ENCODE assay signal across 8 cellular contexts in the genomic region with DNA sequence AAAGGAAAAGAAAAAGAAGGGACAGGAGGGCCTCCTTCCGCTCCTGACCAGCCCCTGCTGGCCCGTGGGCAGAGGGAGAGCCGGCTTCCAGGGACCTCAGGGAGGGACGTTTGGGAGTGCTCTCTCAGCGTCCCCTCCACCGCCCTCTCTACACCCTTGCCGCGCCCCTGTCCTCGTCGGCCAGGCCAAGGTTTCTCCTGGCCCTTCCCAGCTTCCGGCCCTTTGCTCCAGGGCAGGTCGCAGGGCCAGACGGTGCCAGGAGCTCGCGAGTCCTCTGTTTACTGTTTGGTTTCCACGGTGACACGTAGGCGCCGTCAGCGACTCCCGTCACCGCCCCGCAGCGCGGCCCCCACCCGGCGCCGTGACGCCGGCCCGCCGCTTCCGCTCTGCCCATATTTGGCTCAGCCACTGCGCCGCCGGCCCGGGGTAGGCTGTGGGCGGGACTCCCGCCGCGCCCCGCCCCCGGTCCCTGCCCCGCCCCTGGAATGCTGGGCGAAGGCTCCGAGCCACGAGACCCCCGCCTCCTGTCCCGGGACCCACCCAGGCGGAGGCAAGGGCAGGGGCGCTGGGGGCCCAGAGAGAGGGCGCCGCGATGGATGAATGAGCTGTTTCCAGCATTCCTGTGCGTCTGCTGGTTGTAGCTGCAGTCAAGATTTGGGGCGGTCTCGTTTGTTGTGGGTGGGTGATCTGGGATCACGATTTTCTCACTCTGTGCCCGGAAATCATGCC. TPM values are rescaled to one million over a fixed set of nuclear protein-coding genes. Genes with fewer than 3 reads are reported as not detected.
DNase-seq lines count a peak whose midpoint lies in the region; ATAC-seq and FAIRE-seq lines count a peak whose summit lies in the region.

No MANE protein-coding gene starts in this region.

- peak overlapping the region; percentile 92 for H3K27ac ChIP-seq in effector memory CD4-positive, alpha-beta T cell (ENCODE audit: insufficient read depth, low read length, poor library complexity, severe bottlenecking)
- peak overlapping the region; percentile 75 for H3K27ac ChIP-seq in mesenchymal stem cell (ENCODE audit: low read length, poor library complexity, severe bottlenecking)

- H3K4me2 ChIP-seq in mesenchymal stem cell (ENCODE audit: low read length, poor library complexity, severe bottlenecking), result peak overlapping the region; percentile 98

- H3K4me3 ChIP-seq in effector memory CD4-positive, alpha-beta T cell (ENCODE audit: insufficient read depth, low read depth, low read length, poor library complexity, severe bottlenecking), result peak overlapping the region; percentile 64
- H3K4me3 ChIP-seq in mesenchymal stem cell (ENCODE audit: insufficient read depth in 1 of 2, low read depth in 1 of 2, low read length in 2 of 2), result peak overlapping the region; percentile 81 to 90

- peak; percentile 99 for FAIRE-seq in HTR-8/SVneo (lab: Jason Lieb, UNC)

- H2BK15ac ChIP-seq in mesenchymal stem cell (ENCODE audit: low read depth, poor library complexity, severe bottlenecking), result peak overlapping the region; percentile 93

- peak; percentile 96 for ATAC-seq in GM21390 (IDR thresholded peaks at IDR 0.05; ENCODE audit: unreplicated experiment)

- WGBS in mesenchymal stem cell, result under 1% methylated on average over 49 of the region's 59 CpGs

- H3K9me3 ChIP-seq in effector memory CD4-positive, alpha-beta T cell (ENCODE audit: control insufficient read depth, low read length), result no peaks in the 10 kb centered on the region
- no peaks in the 10 kb centered on the region for H3K9me3 ChIP-seq in mesenchymal stem cell (ENCODE audit: control insufficient read depth, low read length)

- no peak overlapping the region for H3K14ac ChIP-seq in mesenchymal stem cell (ENCODE audit: low read length in 2 of 2)

- no peaks in the 10 kb centered on the region for H3K27me3 ChIP-seq in effector memory CD4-positive, alpha-beta T cell (replicated peaks; ENCODE audit: control insufficient read depth, insufficient read depth, low read length, poor library complexity, severe bottlenecking)
- H3K27me3 ChIP-seq in mesenchymal stem cell (ENCODE audit: control insufficient read depth in 1 of 2, insufficient read depth in 1 of 2, low read length in 2 of 2), result peaks cover 0 to 13% of the 10 kb centered on the region in 2 experiments

- peak overlapping the region; percentile 100 for H3K9ac ChIP-seq in mesenchymal stem cell (ENCODE audit: low read length)

- no peak overlapping the region for H3K23ac ChIP-seq in mesenchymal stem cell (ENCODE audit: low read length in 2 of 2)

- H2BK120ac ChIP-seq in mesenchymal stem cell (ENCODE audit: low read depth, low read length), result peak overlapping the region; percentile 80

- no peaks in the 10 kb centered on the region for H3K36me3 ChIP-seq in effector memory CD4-positive, alpha-beta T cell (ENCODE audit: control insufficient read depth, insufficient read depth, low read length)
- H3K36me3 ChIP-seq in mesenchymal stem cell (ENCODE audit: control insufficient read depth in 1 of 2, insufficient read depth in 2 of 2, low read depth in 1 of 2, low read length in 2 of 2), result no peaks in the 10 kb centered on the region

- peak overlapping the region; percentile 95 for H3K18ac ChIP-seq in mesenchymal stem cell (ENCODE audit: low read depth in 1 of 2, low read length in 2 of 2)

- peak overlapping the region; percentile 12 to 65 for H2BK12ac ChIP-seq in mesenchymal stem cell (ENCODE audit: low read length in 2 of 2)

- no peak overlapping the region for H2AK5ac ChIP-seq in mesenchymal stem cell (ENCODE audit: low read length, severe bottlenecking)

- DNase-seq in COLO668 (lab: John Stamatoyannopoulos, UW; ENCODE audit: unreplicated experiment), result peak; percentile 98
- peak; percentile 100 for DNase-seq in HTR-8/SVneo (ENCODE audit: insufficient read length, low spot score)
- DNase-seq in NOMO-1 treated with DMSO at 0.1 percent for 48 hours (lab: John Stamatoyannopoulos, UW; ENCODE audit: unreplicated experiment), result peak; percentile 94
- DNase-seq in activated CD8-positive, alpha-beta memory T cell treated with anti-CD3 and anti-CD28 coated beads for 48 hours (ENCODE audit: low read depth in 2 of 3, low spot score in 2 of 3), result peak; percentile 84 to 89 (median 88)
- peak; percentile 91 for DNase-seq in effector memory CD4-positive, alpha-beta T cell
- peak; percentile 98 for DNase-seq in mesenchymal stem cell
- DNase-seq in stimulated activated CD8-positive, alpha-beta memory T cell treated with anti-CD3 and anti-CD28 coated beads, Interleukin-12 subunit alpha, Interleukin-12 subunit beta, amount 100 ng/mL, for 24 hours (ENCODE audit: extremely low read depth), result peak; percentile 80

- H3K4me1 ChIP-seq in effector memory CD4-positive, alpha-beta T cell (ENCODE audit: control insufficient read depth, insufficient read depth, low read length, poor library complexity, severe bottlenecking), result peaks cover 20% of the 10 kb centered on the region
- peaks cover 11% of the 10 kb centered on the region for H3K4me1 ChIP-seq in mesenchymal stem cell (ENCODE audit: control insufficient read depth, insufficient read depth, low read depth, low read length)

- peak overlapping the region; percentile 92 for H4K8ac ChIP-seq in mesenchymal stem cell (ENCODE audit: low read length)

- no peaks in the 10 kb centered on the region for H3K79me1 ChIP-seq in mesenchymal stem cell (replicated peaks; ENCODE audit: low read length, poor library complexity, severe bottlenecking)

- peak overlapping the region; percentile 4 for H2BK5ac ChIP-seq in mesenchymal stem cell (ENCODE audit: low read depth, low read length, poor library complexity, severe bottlenecking)

- peak overlapping the region; percentile 77 to 90 for H3K4ac ChIP-seq in mesenchymal stem cell (ENCODE audit: low read depth in 1 of 2, low read length in 2 of 2)

- H2AFZ ChIP-seq in mesenchymal stem cell (ENCODE audit: low read depth, low read length), result peak overlapping the region; percentile 20

- H4K91ac ChIP-seq in mesenchymal stem cell (ENCODE audit: low read length), result peak overlapping the region; percentile 91

RNA-seq across cellular contexts. Expression of a gene that starts 15.5 kb away (rescaled TPM):
- 587 TPM for polyA plus RNA-seq in mesenchymal stem cell (2013, experiment 1 of 2)
- 551 TPM for polyA plus RNA-seq in mesenchymal stem cell (2013, experiment 2 of 2)

Comparison
In these comparisons a context has a peak if more than half of its experiments do, and no peak if none do; other contexts are left out.
1. Peak in every context shown above with its lines: DNase-seq, ATAC-seq, H3K4me3 ChIP-seq and H3K27ac ChIP-seq.